25 cellular contexts compared by ENCODE assay signal in genomic region chr1:3002349-3003038, GRCh38. TPM values are rescaled to one million over a fixed set of nuclear protein-coding genes. Genes with fewer than 3 reads are reported as not detected.
DNase-seq lines count a peak whose midpoint lies in the region; ATAC-seq and TF ChIP-seq lines count a peak whose summit lies in the region.
"Had no signal": no experiment of that assay in that cellular context is flagged by ENCODE, and none has a peak within 500 bp of the region (broad histone marks: within the 10 kb centered on the region; RNA-seq: fewer than 3 reads in every experiment).

No MANE protein-coding gene starts in this region.

- no peak overlapping the region for H2AFZ ChIP-seq in osteoblast (ENCODE audit: low read length)

- H3K4me3 Mint-ChIP-seq in natural killer cell treated with Interleukin-12 subunit alpha and Interleukin-12 subunit beta and Interleukin-15 and Interleukin-18, amount 100 ng/mL, for 72 hours, result no peak overlapping the region
- no peak overlapping the region for H3K4me3 Mint-ChIP-seq in natural killer cell
- no peak overlapping the region for H3K4me3 Mint-ChIP-seq in activated T-helper 1 cell treated with anti-CD3 and anti-CD28 coated beads, Interleukin-12 subunit alpha, Interleukin-12 subunit beta, Interleukin-2, Interleukin-4 antibody, amounts not matched to agents 30 ng/mL and 10 ng/mL and 1 ng/mL, durations not matched to agents 14 hours and 24 hours and 36 hours
- H3K4me3 Mint-ChIP-seq: HFFc6, IgD-negative memory B cell had no signal

- no peaks in the 10 kb centered on the region for H4K20me1 ChIP-seq in osteoblast (ENCODE audit: insufficient read depth, low read length)

- no peak overlapping the region for H3K27ac ChIP-seq in osteoblast (ENCODE audit: low read depth, low read length)
- H3K27ac ChIP-seq: 22Rv1, HL-60 had no signal

- no peaks in the 10 kb centered on the region for H3K4me1 Mint-ChIP-seq in natural killer cell treated with Interleukin-12 subunit alpha and Interleukin-12 subunit beta and Interleukin-15 and Interleukin-18, amount 100 ng/mL, for 72 hours (ENCODE audit: low read depth in 2 of 2)
- H3K4me1 Mint-ChIP-seq in natural killer cell, result no peaks in the 10 kb centered on the region
- H3K4me1 Mint-ChIP-seq in activated T-helper 1 cell treated with anti-CD3 and anti-CD28 coated beads, Interleukin-12 subunit alpha, Interleukin-12 subunit beta, Interleukin-2, Interleukin-4 antibody, amounts not matched to agents 30 ng/mL and 10 ng/mL and 1 ng/mL, durations not matched to agents 14 hours and 24 hours and 36 hours (ENCODE audit: low read depth), result no peaks in the 10 kb centered on the region

- peaks cover 2% of the 10 kb centered on the region for H3K27me3 ChIP-seq in osteoblast (ENCODE audit: insufficient read depth, low read length)

- peaks cover 4% of the 10 kb centered on the region for H3K9me3 ChIP-seq in osteoblast (ENCODE audit: low read depth, low read length)

- TF ChIP-seq CTCF in natural killer cell (IDR thresholded peaks at IDR 0.05), result no peak
- no peak for TF ChIP-seq CTCF in osteoblast (IDR thresholded peaks at IDR 0.05; ENCODE audit: extremely low read depth, low read depth, low read length)

- H3K27me3 Mint-ChIP-seq in natural killer cell treated with Interleukin-12 subunit alpha and Interleukin-12 subunit beta and Interleukin-15 and Interleukin-18, amount 100 ng/mL, for 72 hours, result peaks cover 0 to 10% of the 10 kb centered on the region in 2 donors
- peaks cover 0 to 5% of the 10 kb centered on the region in 2 donors for H3K27me3 Mint-ChIP-seq in natural killer cell (ENCODE audit: low read depth in 2 of 2)
- peaks cover under 1% of the 10 kb centered on the region for H3K27me3 Mint-ChIP-seq in activated T-helper 1 cell treated with anti-CD3 and anti-CD28 coated beads, Interleukin-12 subunit alpha, Interleukin-12 subunit beta, Interleukin-2, Interleukin-4 antibody, amounts not matched to agents 30 ng/mL and 10 ng/mL and 1 ng/mL, durations not matched to agents 14 hours and 24 hours and 36 hours (ENCODE audit: insufficient read depth)

- H3K36me3 Mint-ChIP-seq in natural killer cell treated with Interleukin-12 subunit alpha and Interleukin-12 subunit beta and Interleukin-15 and Interleukin-18, amount 100 ng/mL, for 72 hours, result peaks cover 4% of the 10 kb centered on the region
- H3K36me3 Mint-ChIP-seq in natural killer cell, result no peaks in the 10 kb centered on the region
- no peaks in the 10 kb centered on the region for H3K36me3 Mint-ChIP-seq in activated T-helper 1 cell treated with anti-CD3 and anti-CD28 coated beads, Interleukin-12 subunit alpha, Interleukin-12 subunit beta, Interleukin-2, Interleukin-4 antibody, amounts not matched to agents 30 ng/mL and 10 ng/mL and 1 ng/mL, durations not matched to agents 14 hours and 24 hours and 36 hours (ENCODE audit: low read depth)

- ATAC-seq in natural killer cell treated with Interleukin-12 subunit alpha and Interleukin-12 subunit beta and Interleukin-15 and Interleukin-18, amount 100 ng/mL, for 72 hours, result no peak
- no peak for ATAC-seq in natural killer cell
- no peak for ATAC-seq in HG03159 (IDR thresholded peaks at IDR 0.05; ENCODE audit: unreplicated experiment)
- ATAC-seq in HG02884 (IDR thresholded peaks at IDR 0.05; ENCODE audit: unreplicated experiment), result no peak

- no peaks in the 10 kb centered on the region for H3K36me3 ChIP-seq in osteoblast (ENCODE audit: insufficient read depth, low read length)
- H3K36me3 ChIP-seq: MG63 had no signal

- intact Hi-C loops in natural killer cell (cut with micrococcal nuclease), result no loop called here
- intact Hi-C loops in activated T-helper 1 cell treated with anti-CD3 and anti-CD28 coated beads, Interleukin-12 subunit alpha, Interleukin-12 subunit beta, Interleukin-2, Interleukin-4 antibody, amounts not matched to agents 30 ng/mL and 10 ng/mL and 1 ng/mL, durations not matched to agents 14 hours and 24 hours and 36 hours (cut with micrococcal nuclease), result no loop called here

- no peak overlapping the region for H3K27ac Mint-ChIP-seq in natural killer cell treated with Interleukin-12 subunit alpha and Interleukin-12 subunit beta and Interleukin-15 and Interleukin-18, amount 100 ng/mL, for 72 hours
- no peak overlapping the region for H3K27ac Mint-ChIP-seq in natural killer cell
- H3K27ac Mint-ChIP-seq in activated T-helper 1 cell treated with anti-CD3 and anti-CD28 coated beads, Interleukin-12 subunit alpha, Interleukin-12 subunit beta, Interleukin-2, Interleukin-4 antibody, amounts not matched to agents 30 ng/mL and 10 ng/mL and 1 ng/mL, durations not matched to agents 14 hours and 24 hours and 36 hours, result no peak overlapping the region
- H3K27ac Mint-ChIP-seq: HFFc6, IgD-negative memory B cell had no signal

- no peaks in the 10 kb centered on the region for H3K4me1 ChIP-seq in osteoblast (ENCODE audit: insufficient read depth, low read length)

- H3K4me3 ChIP-seq in osteoblast (ENCODE audit: insufficient read depth, low read length), result no peak overlapping the region
- H3K4me3 ChIP-seq: MG63 had no signal

- H3K79me2 ChIP-seq in osteoblast (ENCODE audit: insufficient read depth, low read length), result no peaks in the 10 kb centered on the region

- H3K9me3 Mint-ChIP-seq in natural killer cell treated with Interleukin-12 subunit alpha and Interleukin-12 subunit beta and Interleukin-15 and Interleukin-18, amount 100 ng/mL, for 72 hours, result peaks cover 3% of the 10 kb centered on the region
- H3K9me3 Mint-ChIP-seq in natural killer cell, result no peaks in the 10 kb centered on the region
- H3K9me3 Mint-ChIP-seq in activated T-helper 1 cell treated with anti-CD3 and anti-CD28 coated beads, Interleukin-12 subunit alpha, Interleukin-12 subunit beta, Interleukin-2, Interleukin-4 antibody, amounts not matched to agents 30 ng/mL and 10 ng/mL and 1 ng/mL, durations not matched to agents 14 hours and 24 hours and 36 hours, result peaks cover 8% of the 10 kb centered on the region

- peak; percentile 8 for DNase-seq in activated CD8-positive, alpha-beta memory T cell treated with anti-CD3 and anti-CD28 coated beads, Interleukin-2, amount 50 U/mL, for 4 hours
- no peak for DNase-seq in activated CD8-positive, alpha-beta memory T cell treated with anti-CD3 and anti-CD28 coated beads, Interleukin-2, amount 50 U/mL, for 48 hours
- DNase-seq in natural killer cell treated with Interleukin-12 subunit alpha and Interleukin-12 subunit beta and Interleukin-15 and Interleukin-18, amount 100 ng/mL, for 72 hours (ENCODE audit: low spot score), result peak; percentile 35
- DNase-seq in natural killer cell, result no peak
- peak; percentile 42 for DNase-seq in osteoblast (ENCODE audit: insufficient read length, low spot score, missing footprints)
- DNase-seq in activated T-helper 1 cell treated with anti-CD3 and anti-CD28 coated beads, Interleukin-12 subunit alpha, Interleukin-12 subunit beta, Interleukin-2, Interleukin-4 antibody, amounts not matched to agents 30 ng/mL and 10 ng/mL and 1 ng/mL, durations not matched to agents 14 hours and 24 hours and 36 hours (ENCODE audit: low spot score), result no peak
- DNase-seq: AML-193; DMS 273 treated with DMSO at 0.1 percent for 48 hours; H7; HFFc6; Kasumi-1; MG63; NCI-H1048; NCI-H146; NCI-H2029 treated with DMSO at 0.1 percent for 48 hours; NCI-H446 treated with DMSO at 0.1 percent for 48 hours; NCI-H69; NK-92 treated with Interleukin-12 subunit alpha and Interleukin-12 subunit beta, amount 100 ng/mL, for 24 hours; SIG-M5 had no signal

- no peak overlapping the region for H3K4me2 ChIP-seq in osteoblast (ENCODE audit: insufficient read depth, low read length)

RNA-seq across cellular contexts. Expression of gene ACTRT2, which starts 18.8 kb away (rescaled TPM):
- total RNA-seq in natural killer cell treated with Interleukin-12 subunit alpha and Interleukin-12 subunit beta and Interleukin-15 and Interleukin-18, amount 100 ng/mL, for 72 hours, result not detected
- total RNA-seq in natural killer cell, result not detected
- total RNA-seq in osteoblast, result not detected in 2 replicates
- total RNA-seq in activated T-helper 1 cell treated with anti-CD3 and anti-CD28 coated beads, Interleukin-12 subunit alpha, Interleukin-12 subunit beta, Interleukin-2, Interleukin-4 antibody, amounts not matched to agents 30 ng/mL and 10 ng/mL and 1 ng/mL, durations not matched to agents 14 hours and 24 hours and 36 hours, result not detected in 2 replicates
- total RNA-seq: HFFc6, HT1080 had no signal

Comparison
In these comparisons a context has a peak if more than half of its experiments do, and no peak if none do; other contexts are left out.
1. DNase-seq: peak in activated CD8-positive, alpha-beta memory T cell treated with anti-CD3 and anti-CD28 coated beads, Interleukin-2, amount 50 U/mL, for 4 hours (single experiment), natural killer cell treated with Interleukin-12 subunit alpha and Interleukin-12 subunit beta and Interleukin-15 and Interleukin-18, amount 100 ng/mL, for 72 hours (single experiment) and osteoblast (single experiment); none in activated CD8-positive, alpha-beta memory T cell treated with anti-CD3 and anti-CD28 coated beads, Interleukin-2, amount 50 U/mL, for 48 hours (single experiment), natural killer cell (single experiment) and activated T-helper 1 cell treated with anti-CD3 and anti-CD28 coated beads, Interleukin-12 subunit alpha, Interleukin-12 subunit beta, Interleukin-2, Interleukin-4 antibody, amounts not matched to agents 30 ng/mL and 10 ng/mL and 1 ng/mL, durations not matched to agents 14 hours and 24 hours and 36 hours (single experiment).